2 cellular contexts compared by ENCODE assay signal in genomic region chr17:58105093-58105492, GRCh38.
TF ChIP-seq lines count a peak whose summit lies in the region.

No MANE protein-coding gene starts in this region.

TF ChIP-seq in HepG2, 621 proteins besides CTCF, POLR2A, EP300 and RAD21:
- TF ChIP-seq CREB1 (IDR thresholded peaks at IDR 0.05), result peak; percentile 78
- no peak for TF ChIP-seq CREB1 (CRISPR knock-in tag; IDR thresholded peaks at IDR 0.05)
- TF ChIP-seq NFATC3 (CRISPR knock-in tag; IDR thresholded peaks at IDR 0.05), result no peak
- no peak for TF ChIP-seq TCF7 (IDR thresholded peaks at IDR 0.05; ENCODE audit: low read depth)
- TF ChIP-seq, protein P1, sequence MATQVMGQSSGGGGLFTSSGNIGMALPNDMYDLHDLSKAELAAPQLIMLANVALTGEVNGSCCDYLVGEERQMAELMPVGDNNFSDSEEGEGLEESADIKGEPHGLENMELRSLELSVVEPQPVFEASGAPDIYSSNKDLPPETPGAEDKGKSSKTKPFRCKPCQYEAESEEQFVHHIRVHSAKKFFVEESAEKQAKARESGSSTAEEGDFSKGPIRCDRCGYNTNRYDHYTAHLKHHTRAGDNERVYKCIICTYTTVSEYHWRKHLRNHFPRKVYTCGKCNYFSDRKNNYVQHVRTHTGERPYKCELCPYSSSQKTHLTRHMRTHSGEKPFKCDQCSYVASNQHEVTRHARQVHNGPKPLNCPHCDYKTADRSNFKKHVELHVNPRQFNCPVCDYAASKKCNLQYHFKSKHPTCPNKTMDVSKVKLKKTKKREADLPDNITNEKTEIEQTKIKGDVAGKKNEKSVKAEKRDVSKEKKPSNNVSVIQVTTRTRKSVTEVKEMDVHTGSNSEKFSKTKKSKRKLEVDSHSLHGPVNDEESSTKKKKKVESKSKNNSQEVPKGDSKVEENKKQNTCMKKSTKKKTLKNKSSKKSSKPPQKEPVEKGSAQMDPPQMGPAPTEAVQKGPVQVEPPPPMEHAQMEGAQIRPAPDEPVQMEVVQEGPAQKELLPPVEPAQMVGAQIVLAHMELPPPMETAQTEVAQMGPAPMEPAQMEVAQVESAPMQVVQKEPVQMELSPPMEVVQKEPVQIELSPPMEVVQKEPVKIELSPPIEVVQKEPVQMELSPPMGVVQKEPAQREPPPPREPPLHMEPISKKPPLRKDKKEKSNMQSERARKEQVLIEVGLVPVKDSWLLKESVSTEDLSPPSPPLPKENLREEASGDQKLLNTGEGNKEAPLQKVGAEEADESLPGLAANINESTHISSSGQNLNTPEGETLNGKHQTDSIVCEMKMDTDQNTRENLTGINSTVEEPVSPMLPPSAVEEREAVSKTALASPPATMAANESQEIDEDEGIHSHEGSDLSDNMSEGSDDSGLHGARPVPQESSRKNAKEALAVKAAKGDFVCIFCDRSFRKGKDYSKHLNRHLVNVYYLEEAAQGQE (IDR thresholded peaks at IDR 0.05; ENCODE audit: borderline replicate concordance in 1 of 2, low read depth in 1 of 2, low read length in 2 of 2), result no peak
- peak; percentile 85 for TF ChIP-seq ATF7 (IDR thresholded peaks at IDR 0.05)
- no peak for TF ChIP-seq ATF7 (CRISPR knock-in tag; IDR thresholded peaks at IDR 0.05)
- TF ChIP-seq DR1 (CRISPR knock-in tag; IDR thresholded peaks at IDR 0.05), result no peak
- TF ChIP-seq TEAD2 (CRISPR knock-in tag; IDR thresholded peaks at IDR 0.05), result no peak
- no peak for TF ChIP-seq KDM5B (CRISPR knock-in tag; IDR thresholded peaks at IDR 0.05; ENCODE audit: borderline replicate concordance)

TF ChIP-seq in IMR-90, 13 proteins besides CTCF, POLR2A, EP300 and RAD21:
- TF ChIP-seq FOS (IDR thresholded peaks at IDR 0.05; ENCODE audit: low read depth, low read length) (peak; percentile 11; the same call in 1 of the 2 replicates), NFE2L2 (IDR thresholded peaks at IDR 0.05; ENCODE audit: low read depth, low read length) (no peak)
